13 cellular contexts compared by ENCODE assay signal in the genomic region with DNA sequence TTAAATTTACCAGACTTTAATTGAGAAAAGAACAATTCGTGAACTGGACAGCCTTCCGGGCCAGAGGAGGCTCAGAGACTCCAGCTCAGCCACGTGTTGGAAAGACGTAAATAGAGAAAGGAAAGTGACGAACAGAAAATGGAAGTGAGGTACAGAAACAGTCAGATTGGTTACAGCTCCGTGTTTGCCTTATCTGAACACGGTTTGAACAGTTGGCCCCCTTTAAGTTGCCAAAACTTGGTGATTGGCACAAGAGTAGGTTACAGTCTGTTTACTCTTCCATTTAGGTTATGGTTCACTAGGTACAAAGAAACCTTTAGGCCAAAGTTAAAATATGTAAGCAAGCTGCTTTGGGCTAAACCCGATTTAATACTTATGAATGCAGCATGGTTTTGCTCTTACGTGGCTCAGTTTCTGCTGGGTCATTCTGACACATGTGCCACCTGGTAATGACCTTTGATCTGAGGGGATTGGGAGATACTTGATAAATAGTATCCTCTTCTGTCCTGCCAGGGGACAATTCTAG.
DNase-seq lines count a peak whose midpoint lies in the region; ATAC-seq and TF ChIP-seq lines count a peak whose summit lies in the region.
"Had no signal": no experiment of that assay in that cellular context is flagged by ENCODE, and none has a peak within 500 bp of the region (broad histone marks: within the 10 kb centered on the region; RNA-seq: fewer than 3 reads in every experiment).

No MANE protein-coding gene starts in this region.

- no peak for TF ChIP-seq CTCF in MM.1S (IDR thresholded peaks at IDR 0.05; ENCODE audit: low read length)

- no peak overlapping the region for H3K27ac ChIP-seq in MM.1S (ENCODE audit: low read length)
- H3K27ac ChIP-seq: brain microvascular endothelial cell, transverse colon had no signal

- no peak for DNase-seq in MM.1S
- peak; percentile 50 for DNase-seq in renal cortical epithelial cell (ENCODE audit: low read depth)
- no peak for DNase-seq in NOMO-1 (lab: John Stamatoyannopoulos, UW; ENCODE audit: unreplicated experiment in 2 of 2)
- DNase-seq in activated naive CD4-positive, alpha-beta T cell (lab: John Stamatoyannopoulos, UW) = no peak
- DNase-seq: activated CD4-positive, alpha-beta T cell treated with anti-CD3 and anti-CD28 coated beads, Interleukin-2, amount 50 U/mL, for 48 hours; activated effector memory CD4-positive, alpha-beta T cell treated with anti-CD3 and anti-CD28 coated beads, Interleukin-2, amount 50 U/mL, for 16 hours; brain microvascular endothelial cell; endodermal cell; transverse colon had no signal

- H2AFZ ChIP-seq in MM.1S (ENCODE audit: low read length) = no peak overlapping the region

- no peaks in the 10 kb centered on the region for H3K79me2 ChIP-seq in MM.1S (ENCODE audit: low read length)

- H3K9me3 ChIP-seq in MM.1S (replicated peaks; ENCODE audit: insufficient read depth, low read length) = no peaks in the 10 kb centered on the region

- H3K9ac ChIP-seq in MM.1S (ENCODE audit: low read length) = no peak overlapping the region

- no peaks in the 10 kb centered on the region for H3K36me3 ChIP-seq in MM.1S (replicated peaks; ENCODE audit: insufficient read depth, low read length)
- H3K36me3 ChIP-seq: brain microvascular endothelial cell, transverse colon had no signal

- no peaks in the 10 kb centered on the region for H4K20me1 ChIP-seq in MM.1S (ENCODE audit: insufficient read depth, low read length)

- ATAC-seq in GM18868 (IDR thresholded peaks at IDR 0.05; ENCODE audit: unreplicated experiment) (peak; percentile 60), HG02588 (IDR thresholded peaks at IDR 0.05; ENCODE audit: unreplicated experiment) (peak; percentile 79), GM21717 (IDR thresholded peaks at IDR 0.05; ENCODE audit: unreplicated experiment) (no peak), GM18861 (IDR thresholded peaks at IDR 0.05; ENCODE audit: unreplicated experiment) (no peak)

- H3K4me3 ChIP-seq in MM.1S (ENCODE audit: low read length) = no peak overlapping the region
- H3K4me3 ChIP-seq: transverse colon had no signal

- H3K9me2 ChIP-seq in MM.1S (replicated peaks; ENCODE audit: insufficient read depth, low read length) = no peaks in the 10 kb centered on the region

- H3F3A ChIP-seq in MM.1S (ENCODE audit: insufficient read depth, low read length) = no peaks in the 10 kb centered on the region

- 0 out of 2 replicates have a peak overlapping the region, but pooled peaks have one; percentile 8 for H3K4me2 ChIP-seq in MM.1S (ENCODE audit: low read depth, low read length)

- no peaks in the 10 kb centered on the region for H3K27me3 ChIP-seq in MM.1S (replicated peaks; ENCODE audit: insufficient read depth, low read length)
- H3K27me3 ChIP-seq: brain microvascular endothelial cell, transverse colon had no signal

- H3K4me1 ChIP-seq in MM.1S (ENCODE audit: low read length) = no peaks in the 10 kb centered on the region
- H3K4me1 ChIP-seq: transverse colon had no signal

Comparison
In these comparisons a context has a peak if more than half of its experiments do, and no peak if none do; other contexts are left out.
1. ATAC-seq: peak in GM18868 (single experiment) and HG02588 (single experiment); none in GM21717 (single experiment) and GM18861 (single experiment).